9 cellular contexts compared by ENCODE assay signal in the genomic region with DNA sequence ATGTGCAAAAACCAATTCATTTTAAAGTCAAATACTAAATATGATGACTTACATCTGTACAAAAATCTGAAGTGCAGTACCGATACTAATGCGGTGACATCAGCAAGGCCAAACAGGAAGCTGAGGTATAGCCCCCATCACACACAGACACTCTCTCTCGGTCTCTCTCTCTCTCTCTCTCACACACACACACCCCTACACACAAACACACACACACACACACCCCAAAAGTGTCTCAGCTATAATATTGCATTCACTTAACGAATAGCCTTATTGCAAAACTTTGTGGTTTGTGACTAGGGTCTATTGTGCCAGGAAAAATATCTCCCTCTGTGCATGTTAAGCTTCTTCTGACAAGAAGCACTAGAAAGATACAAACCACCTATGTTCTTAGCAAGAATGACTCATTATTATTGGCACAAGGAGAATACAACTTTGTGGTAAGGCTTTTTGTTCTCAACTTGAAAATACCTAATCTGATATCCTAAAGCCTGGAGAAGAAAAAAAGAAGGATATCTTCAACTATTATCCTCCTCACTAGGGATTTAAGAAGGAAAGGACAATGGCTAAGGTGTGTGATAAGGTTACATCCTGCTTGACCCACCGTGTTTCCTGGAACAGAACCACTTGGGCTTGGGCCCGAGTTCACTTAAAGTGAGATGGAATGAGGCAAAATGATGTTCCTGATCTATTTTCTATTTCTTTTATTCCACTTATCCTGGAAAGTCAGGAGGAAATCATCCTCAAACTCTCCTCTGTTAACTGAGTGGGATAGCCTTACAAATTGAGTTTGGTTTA.
DNase-seq lines count a peak whose midpoint lies in the region; ATAC-seq and TF ChIP-seq lines count a peak whose summit lies in the region.
"Had no signal": no experiment of that assay in that cellular context is flagged by ENCODE, and none has a peak within 500 bp of the region (broad histone marks: within the 10 kb centered on the region; RNA-seq: fewer than 3 reads in every experiment).

No MANE protein-coding gene starts in this region.

- POLR2A ChIA-PET in activated CD4-positive, alpha-beta memory T cell treated with anti-CD3 and anti-CD28 coated beads for 36 hours (lab: Charles Lee): interaction anchor here (0.6 to 2.9 kb wide), 7 partner anchors 10 to 114 kb away, joined by 3 to 33 read pairs (median 6); a partner anchor contains a TSS
- POLR2A ChIA-PET in WTC11 (lab: Charles Lee): no interaction called here

- H3K4me1 Mint-ChIP-seq in CD14-positive monocyte (peaks cover 42% of the 10 kb centered on the region), WTC11 (peaks cover 8% of the 10 kb centered on the region)
- peaks cover 52% of the 10 kb centered on the region for H3K4me1 Mint-ChIP-seq in activated CD4-positive, alpha-beta memory T cell treated with anti-CD3 and anti-CD28 coated beads for 36 hours (ENCODE audit: low read depth)

- H3K4me3 Mint-ChIP-seq in CD14-positive monocyte: peak overlapping the region in 1 of 2 donors; percentile 40
- H3K4me3 Mint-ChIP-seq in activated CD4-positive, alpha-beta memory T cell treated with anti-CD3 and anti-CD28 coated beads for 36 hours: peak overlapping the region; percentile 54
- H3K4me3 Mint-ChIP-seq in WTC11: no peak overlapping the region

- H3K4me3 ChIP-seq in fibroblast of mammary gland (ENCODE audit: control insufficient read depth, low read depth, low read length): no peak overlapping the region

- H3K27me3 Mint-ChIP-seq in CD14-positive monocyte (ENCODE audit: low read depth in 3 of 3): no peaks in the 10 kb centered on the region
- H3K27me3 Mint-ChIP-seq in activated CD4-positive, alpha-beta memory T cell treated with anti-CD3 and anti-CD28 coated beads for 36 hours: no peaks in the 10 kb centered on the region
- no peaks in the 10 kb centered on the region for H3K27me3 Mint-ChIP-seq in WTC11 (ENCODE audit: low read depth)

- ATAC-seq in GM19463 (IDR thresholded peaks at IDR 0.05; ENCODE audit: unreplicated experiment) (peak; percentile 94), HG03558 (IDR thresholded peaks at IDR 0.05; ENCODE audit: extremely low read depth, unreplicated experiment) (peak; percentile 87), WTC11 (no peak)
- ATAC-seq: HCT116 had no signal

- H3K9me3 Mint-ChIP-seq in CD14-positive monocyte (no peaks in the 10 kb centered on the region), WTC11 (no peaks in the 10 kb centered on the region; the same call in 1 of the 2 replicates)
- H3K9me3 Mint-ChIP-seq in activated CD4-positive, alpha-beta memory T cell treated with anti-CD3 and anti-CD28 coated beads for 36 hours: no peaks in the 10 kb centered on the region

- TF ChIP-seq CTCF in CD14-positive monocyte (IDR thresholded peaks at IDR 0.05): no peak
- no peak for TF ChIP-seq CTCF in fibroblast of mammary gland (conservative IDR thresholded peaks at IDR 0.05; ENCODE audit: control insufficient read depth, insufficient read depth, low read depth, low read length)
- no peak for TF ChIP-seq CTCF in WTC11 (IDR thresholded peaks at IDR 0.05)

- no peak for DNase-seq in CD14-positive monocyte (ENCODE audit: low spot score)
- peak; percentile 79 for DNase-seq in activated CD4-positive, alpha-beta memory T cell treated with anti-CD3 and anti-CD28 coated beads for 36 hours
- peak; percentile 99 for DNase-seq in fibroblast of mammary gland (ENCODE audit: low read depth)
- DNase-seq in stimulated activated CD8-positive, alpha-beta memory T cell treated with anti-CD3 and anti-CD28 coated beads, Interleukin-12 subunit alpha, Interleukin-12 subunit beta, amount 100 ng/mL, for 1 hour (ENCODE audit: low read depth): peak; percentile 37
- DNase-seq in NCI-H2171 (lab: John Stamatoyannopoulos, UW): no peak
- no peak for DNase-seq in WTC11 (ENCODE audit: low spot score)

- intact Hi-C loops in CD14-positive monocyte (cut with micrococcal nuclease): no loop called here
- intact Hi-C loops in activated CD4-positive, alpha-beta memory T cell treated with anti-CD3 and anti-CD28 coated beads for 36 hours (cut with micrococcal nuclease): loop anchor here (1.0 to 5.0 kb wide), 9 partner anchors 15 to 1395 kb away; a partner anchor contains a TSS

- H3K27ac Mint-ChIP-seq in CD14-positive monocyte (peak overlapping the region; percentile 2 to 90 (median 72)), WTC11 (no peak overlapping the region)
- H3K27ac Mint-ChIP-seq in activated CD4-positive, alpha-beta memory T cell treated with anti-CD3 and anti-CD28 coated beads for 36 hours: peak overlapping the region; percentile 85

- H3K36me3 Mint-ChIP-seq in CD14-positive monocyte: peaks cover 13 to 14% of the 10 kb centered on the region in 2 donors
- peaks cover 17% of the 10 kb centered on the region for H3K36me3 Mint-ChIP-seq in activated CD4-positive, alpha-beta memory T cell treated with anti-CD3 and anti-CD28 coated beads for 36 hours
- H3K36me3 Mint-ChIP-seq in WTC11: no peaks in the 10 kb centered on the region

- CTCF ChIA-PET in activated CD4-positive, alpha-beta memory T cell treated with anti-CD3 and anti-CD28 coated beads for 36 hours (lab: Charles Lee): interaction anchor here (0.8 to 1.7 kb wide), 9 partner anchors 15 to 114 kb away, joined by 3 to 8 read pairs (median 3); no protein-coding TSS in a partner anchor
- CTCF ChIA-PET in WTC11 (lab: Charles Lee): no interaction called here

TF ChIP-seq in WTC11, 78 proteins besides CTCF, POLR2A, EP300 and RAD21 (continues in another document):
- TF ChIP-seq, protein P1, sequence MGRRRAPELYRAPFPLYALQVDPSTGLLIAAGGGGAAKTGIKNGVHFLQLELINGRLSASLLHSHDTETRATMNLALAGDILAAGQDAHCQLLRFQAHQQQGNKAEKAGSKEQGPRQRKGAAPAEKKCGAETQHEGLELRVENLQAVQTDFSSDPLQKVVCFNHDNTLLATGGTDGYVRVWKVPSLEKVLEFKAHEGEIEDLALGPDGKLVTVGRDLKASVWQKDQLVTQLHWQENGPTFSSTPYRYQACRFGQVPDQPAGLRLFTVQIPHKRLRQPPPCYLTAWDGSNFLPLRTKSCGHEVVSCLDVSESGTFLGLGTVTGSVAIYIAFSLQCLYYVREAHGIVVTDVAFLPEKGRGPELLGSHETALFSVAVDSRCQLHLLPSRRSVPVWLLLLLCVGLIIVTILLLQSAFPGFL (CRISPR knock-in tag; IDR thresholded peaks at IDR 0.05; ENCODE audit: borderline replicate concordance): no peak
- TF ChIP-seq ZBTB21 (CRISPR knock-in tag; IDR thresholded peaks at IDR 0.05; ENCODE audit: borderline replicate concordance): no peak
- no peak for TF ChIP-seq KAT7 (CRISPR knock-in tag; IDR thresholded peaks at IDR 0.05; ENCODE audit: borderline replicate concordance)
- TF ChIP-seq SP1 (CRISPR knock-in tag; conservative IDR thresholded peaks at IDR 0.05): no peak
- no peak for TF ChIP-seq ZNF671 (CRISPR knock-in tag; IDR thresholded peaks at IDR 0.05)
- TF ChIP-seq SMAD4 (CRISPR knock-in tag; IDR thresholded peaks at IDR 0.05): no peak
- no peak for TF ChIP-seq MYBL2 (CRISPR knock-in tag; IDR thresholded peaks at IDR 0.05)
- TF ChIP-seq TP53 (CRISPR knock-in tag; IDR thresholded peaks at IDR 0.05): no peak
- TF ChIP-seq, protein P2, sequence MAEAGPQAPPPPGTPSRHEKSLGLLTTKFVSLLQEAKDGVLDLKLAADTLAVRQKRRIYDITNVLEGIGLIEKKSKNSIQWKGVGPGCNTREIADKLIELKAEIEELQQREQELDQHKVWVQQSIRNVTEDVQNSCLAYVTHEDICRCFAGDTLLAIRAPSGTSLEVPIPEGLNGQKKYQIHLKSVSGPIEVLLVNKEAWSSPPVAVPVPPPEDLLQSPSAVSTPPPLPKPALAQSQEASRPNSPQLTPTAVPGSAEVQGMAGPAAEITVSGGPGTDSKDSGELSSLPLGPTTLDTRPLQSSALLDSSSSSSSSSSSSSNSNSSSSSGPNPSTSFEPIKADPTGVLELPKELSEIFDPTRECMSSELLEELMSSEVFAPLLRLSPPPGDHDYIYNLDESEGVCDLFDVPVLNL (CRISPR knock-in tag; IDR thresholded peaks at IDR 0.05; ENCODE audit: borderline replicate concordance, low read depth): no peak
- TF ChIP-seq, protein P3, sequence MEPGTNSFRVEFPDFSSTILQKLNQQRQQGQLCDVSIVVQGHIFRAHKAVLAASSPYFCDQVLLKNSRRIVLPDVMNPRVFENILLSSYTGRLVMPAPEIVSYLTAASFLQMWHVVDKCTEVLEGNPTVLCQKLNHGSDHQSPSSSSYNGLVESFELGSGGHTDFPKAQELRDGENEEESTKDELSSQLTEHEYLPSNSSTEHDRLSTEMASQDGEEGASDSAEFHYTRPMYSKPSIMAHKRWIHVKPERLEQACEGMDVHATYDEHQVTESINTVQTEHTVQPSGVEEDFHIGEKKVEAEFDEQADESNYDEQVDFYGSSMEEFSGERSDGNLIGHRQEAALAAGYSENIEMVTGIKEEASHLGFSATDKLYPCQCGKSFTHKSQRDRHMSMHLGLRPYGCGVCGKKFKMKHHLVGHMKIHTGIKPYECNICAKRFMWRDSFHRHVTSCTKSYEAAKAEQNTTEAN (CRISPR knock-in tag; IDR thresholded peaks at IDR 0.05): no peak
- TF ChIP-seq, protein P4, sequence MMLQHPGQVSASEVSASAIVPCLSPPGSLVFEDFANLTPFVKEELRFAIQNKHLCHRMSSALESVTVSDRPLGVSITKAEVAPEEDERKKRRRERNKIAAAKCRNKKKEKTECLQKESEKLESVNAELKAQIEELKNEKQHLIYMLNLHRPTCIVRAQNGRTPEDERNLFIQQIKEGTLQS (CRISPR knock-in tag; conservative IDR thresholded peaks at IDR 0.05): no peak
- TF ChIP-seq, protein P5, sequence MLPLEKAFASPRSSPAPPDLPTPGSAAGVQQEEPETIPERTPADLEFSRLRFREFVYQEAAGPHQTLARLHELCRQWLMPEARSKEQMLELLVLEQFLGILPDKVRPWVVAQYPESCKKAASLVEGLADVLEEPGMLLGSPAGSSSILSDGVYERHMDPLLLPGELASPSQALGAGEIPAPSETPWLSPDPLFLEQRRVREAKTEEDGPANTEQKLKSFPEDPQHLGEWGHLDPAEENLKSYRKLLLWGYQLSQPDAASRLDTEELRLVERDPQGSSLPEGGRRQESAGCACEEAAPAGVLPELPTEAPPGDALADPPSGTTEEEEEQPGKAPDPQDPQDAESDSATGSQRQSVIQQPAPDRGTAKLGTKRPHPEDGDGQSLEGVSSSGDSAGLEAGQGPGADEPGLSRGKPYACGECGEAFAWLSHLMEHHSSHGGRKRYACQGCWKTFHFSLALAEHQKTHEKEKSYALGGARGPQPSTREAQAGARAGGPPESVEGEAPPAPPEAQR (CRISPR knock-in tag; IDR thresholded peaks at IDR 0.05): no peak

Comparison
In these comparisons a context has a peak if more than half of its experiments do, and no peak if none do; other contexts are left out.
1. DNase-seq: peak in activated CD4-positive, alpha-beta memory T cell treated with anti-CD3 and anti-CD28 coated beads for 36 hours (single experiment), fibroblast of mammary gland (single experiment) and stimulated activated CD8-positive, alpha-beta memory T cell treated with anti-CD3 and anti-CD28 coated beads, Interleukin-12 subunit alpha, Interleukin-12 subunit beta, amount 100 ng/mL, for 1 hour (single experiment); none in CD14-positive monocyte (single experiment), NCI-H2171 (single experiment) and WTC11 (single experiment).